1 cellular context compared by ENCODE assay signal in the genomic region with DNA sequence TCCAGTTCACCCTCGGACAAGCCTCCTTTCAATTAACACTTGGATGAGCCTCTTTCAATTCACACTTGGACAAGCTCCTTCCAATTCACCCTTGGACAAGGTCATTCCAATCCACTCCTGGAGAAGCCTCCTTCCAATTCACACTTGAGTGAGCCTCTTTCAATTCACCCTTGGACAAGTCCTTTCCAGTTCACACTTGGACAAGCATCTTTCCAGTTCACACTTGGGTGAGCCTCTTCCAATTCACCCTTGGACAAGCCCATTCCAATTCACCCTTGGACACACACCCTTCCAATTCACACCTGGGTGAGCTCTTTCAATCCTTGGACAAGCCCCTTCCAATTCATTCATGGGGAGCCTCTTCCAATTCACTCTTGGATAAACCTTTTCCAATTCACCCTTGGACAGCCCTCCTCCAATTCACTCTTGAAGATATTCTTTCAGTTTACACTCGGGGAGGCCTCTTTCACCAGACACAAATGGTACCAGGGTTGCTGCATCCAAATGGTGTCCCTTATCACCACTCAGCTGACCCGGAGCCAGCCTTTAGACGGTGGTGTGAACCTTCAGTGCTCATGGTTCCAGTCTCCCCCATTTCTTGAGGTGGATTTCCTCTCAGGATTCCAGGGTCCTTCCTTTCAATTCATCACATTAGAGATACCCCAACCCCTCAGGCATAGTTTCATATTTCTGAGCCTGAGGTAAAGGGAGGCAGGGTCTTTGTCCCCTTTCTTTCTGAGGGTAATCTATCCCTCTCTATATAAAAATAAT.
TF ChIP-seq lines count a peak whose summit lies in the region.

No MANE protein-coding gene starts in this region.

TF ChIP-seq in HepG2, 621 proteins besides CTCF, POLR2A, EP300 and RAD21 (continued from another document):
- TF ChIP-seq, protein P1, sequence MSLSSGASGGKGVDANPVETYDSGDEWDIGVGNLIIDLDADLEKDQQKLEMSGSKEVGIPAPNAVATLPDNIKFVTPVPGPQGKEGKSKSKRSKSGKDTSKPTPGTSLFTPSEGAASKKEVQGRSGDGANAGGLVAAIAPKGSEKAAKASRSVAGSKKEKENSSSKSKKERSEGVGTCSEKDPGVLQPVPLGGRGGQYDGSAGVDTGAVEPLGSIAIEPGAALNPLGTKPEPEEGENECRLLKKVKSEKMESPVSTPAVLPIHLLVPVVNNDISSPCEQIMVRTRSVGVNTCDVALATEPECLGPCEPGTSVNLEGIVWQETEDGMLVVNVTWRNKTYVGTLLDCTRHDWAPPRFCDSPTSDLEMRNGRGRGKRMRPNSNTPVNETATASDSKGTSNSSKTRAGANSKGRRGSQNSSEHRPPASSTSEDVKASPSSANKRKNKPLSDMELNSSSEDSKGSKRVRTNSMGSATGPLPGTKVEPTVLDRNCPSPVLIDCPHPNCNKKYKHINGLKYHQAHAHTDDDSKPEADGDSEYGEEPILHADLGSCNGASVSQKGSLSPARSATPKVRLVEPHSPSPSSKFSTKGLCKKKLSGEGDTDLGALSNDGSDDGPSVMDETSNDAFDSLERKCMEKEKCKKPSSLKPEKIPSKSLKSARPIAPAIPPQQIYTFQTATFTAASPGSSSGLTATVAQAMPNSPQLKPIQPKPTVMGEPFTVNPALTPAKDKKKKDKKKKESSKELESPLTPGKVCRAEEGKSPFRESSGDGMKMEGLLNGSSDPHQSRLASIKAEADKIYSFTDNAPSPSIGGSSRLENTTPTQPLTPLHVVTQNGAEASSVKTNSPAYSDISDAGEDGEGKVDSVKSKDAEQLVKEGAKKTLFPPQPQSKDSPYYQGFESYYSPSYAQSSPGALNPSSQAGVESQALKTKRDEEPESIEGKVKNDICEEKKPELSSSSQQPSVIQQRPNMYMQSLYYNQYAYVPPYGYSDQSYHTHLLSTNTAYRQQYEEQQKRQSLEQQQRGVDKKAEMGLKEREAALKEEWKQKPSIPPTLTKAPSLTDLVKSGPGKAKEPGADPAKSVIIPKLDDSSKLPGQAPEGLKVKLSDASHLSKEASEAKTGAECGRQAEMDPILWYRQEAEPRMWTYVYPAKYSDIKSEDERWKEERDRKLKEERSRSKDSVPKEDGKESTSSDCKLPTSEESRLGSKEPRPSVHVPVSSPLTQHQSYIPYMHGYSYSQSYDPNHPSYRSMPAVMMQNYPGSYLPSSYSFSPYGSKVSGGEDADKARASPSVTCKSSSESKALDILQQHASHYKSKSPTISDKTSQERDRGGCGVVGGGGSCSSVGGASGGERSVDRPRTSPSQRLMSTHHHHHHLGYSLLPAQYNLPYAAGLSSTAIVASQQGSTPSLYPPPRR (CRISPR knock-in tag; IDR thresholded peaks at IDR 0.05; ENCODE audit: borderline replicate concordance): no peak
- TF ChIP-seq ZNF501 (CRISPR knock-in tag; IDR thresholded peaks at IDR 0.05) (0 out of 2 replicates have a peak, but pooled peaks have one; percentile 33), BHLHE40 (IDR thresholded peaks at IDR 0.05; ENCODE audit: low read length) (no peak), ISX (CRISPR knock-in tag; conservative IDR thresholded peaks at IDR 0.05) (no peak), SP2 (CRISPR knock-in tag; IDR thresholded peaks at IDR 0.05) (0 out of 2 replicates have a peak, but pooled peaks have one; percentile 24), ATF7-NPFF (CRISPR knock-in tag; IDR thresholded peaks at IDR 0.05; ENCODE audit: low read depth) (no peak), ZNF577 (CRISPR knock-in tag; IDR thresholded peaks at IDR 0.05; ENCODE audit: borderline replicate concordance, low read depth) (no peak)
- TF ChIP-seq, protein P2, sequence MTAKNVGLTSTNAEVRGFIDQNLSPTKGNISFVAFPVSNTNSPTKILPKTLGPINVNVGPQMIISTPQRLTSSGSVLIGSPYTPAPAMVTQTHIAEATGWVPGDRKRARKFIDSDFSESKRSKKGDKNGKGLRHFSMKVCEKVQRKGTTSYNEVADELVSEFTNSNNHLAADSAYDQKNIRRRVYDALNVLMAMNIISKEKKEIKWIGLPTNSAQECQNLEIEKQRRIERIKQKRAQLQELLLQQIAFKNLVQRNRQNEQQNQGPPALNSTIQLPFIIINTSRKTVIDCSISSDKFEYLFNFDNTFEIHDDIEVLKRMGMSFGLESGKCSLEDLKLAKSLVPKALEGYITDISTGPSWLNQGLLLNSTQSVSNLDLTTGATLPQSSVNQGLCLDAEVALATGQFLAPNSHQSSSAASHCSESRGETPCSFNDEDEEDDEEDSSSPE (CRISPR knock-in tag; IDR thresholded peaks at IDR 0.05): no peak
- TF ChIP-seq, protein P3, sequence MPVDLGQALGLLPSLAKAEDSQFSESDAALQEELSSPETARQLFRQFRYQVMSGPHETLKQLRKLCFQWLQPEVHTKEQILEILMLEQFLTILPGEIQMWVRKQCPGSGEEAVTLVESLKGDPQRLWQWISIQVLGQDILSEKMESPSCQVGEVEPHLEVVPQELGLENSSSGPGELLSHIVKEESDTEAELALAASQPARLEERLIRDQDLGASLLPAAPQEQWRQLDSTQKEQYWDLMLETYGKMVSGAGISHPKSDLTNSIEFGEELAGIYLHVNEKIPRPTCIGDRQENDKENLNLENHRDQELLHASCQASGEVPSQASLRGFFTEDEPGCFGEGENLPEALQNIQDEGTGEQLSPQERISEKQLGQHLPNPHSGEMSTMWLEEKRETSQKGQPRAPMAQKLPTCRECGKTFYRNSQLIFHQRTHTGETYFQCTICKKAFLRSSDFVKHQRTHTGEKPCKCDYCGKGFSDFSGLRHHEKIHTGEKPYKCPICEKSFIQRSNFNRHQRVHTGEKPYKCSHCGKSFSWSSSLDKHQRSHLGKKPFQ (CRISPR knock-in tag; IDR thresholded peaks at IDR 0.05; ENCODE audit: insufficient replicate concordance): peak; percentile 86
TF ChIP-seq in HepG2: peak in this region for 4.
